In the genomic region with DNA sequence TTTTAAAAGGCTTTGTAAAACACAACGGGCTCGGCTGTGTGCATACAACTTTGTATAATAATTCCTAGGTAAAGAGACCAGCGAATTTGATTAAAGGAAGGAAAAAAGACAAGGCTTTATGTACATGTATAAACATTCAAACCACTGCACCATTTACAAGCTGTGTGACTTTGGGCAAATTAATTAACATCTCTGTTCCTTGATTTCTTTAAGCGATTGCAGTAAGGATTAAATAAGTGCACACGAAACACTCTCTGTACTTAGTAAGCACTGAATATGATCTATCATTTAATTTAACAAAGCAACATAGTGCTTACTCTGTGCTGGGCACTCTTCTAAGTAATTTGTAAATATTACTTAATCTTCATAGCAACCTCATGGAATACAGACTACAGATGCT, we compare ENCODE assay signal across 37 cellular contexts. TPM values are rescaled to one million over a fixed set of nuclear protein-coding genes. Genes with fewer than 3 reads are reported as not detected.
"Had no signal": no experiment of that assay in that cellular context is flagged by ENCODE, and none has a peak within 500 bp of the region (broad histone marks: within the 10 kb centered on the region; RNA-seq: fewer than 3 reads in every experiment).

No MANE protein-coding gene starts in this region.

- H3K27me3 Mint-ChIP-seq: brain had no signal

- H3K27ac Mint-ChIP-seq: activated CD4-positive, alpha-beta T cell treated with anti-CD3 and anti-CD28 coated beads, Interleukin-2, amount 10 ng/mL, durations not matched to agents 7 days and 5 days; activated CD8-positive, alpha-beta T cell treated with anti-CD3 and anti-CD28 coated beads for 36 hours; activated naive CD4-positive, alpha-beta T cell treated with anti-CD3 and anti-CD28 coated beads for 36 hours; activated naive CD4-positive, alpha-beta T cell treated with anti-CD3 and anti-CD28 coated beads, Interleukin-2, amount 50 U/mL, for 72 hours; activated naive CD8-positive, alpha-beta T cell treated with anti-CD3 and anti-CD28 coated beads, Interleukin-2, amount 10 ng/mL, durations not matched to agents 7 days and 5 days; activated T-helper 1 cell treated with anti-CD3 and anti-CD28 coated beads, Interleukin-12 subunit alpha, Interleukin-12 subunit beta, Interleukin-2, Interleukin-4 antibody, amounts not matched to agents 30 ng/mL and 10 ng/mL and 1 ng/mL, durations not matched to agents 14 hours and 24 hours and 36 hours; activated T-helper 2 cell treated with anti-CD3 and anti-CD28 coated beads, Interferon-gamma antibody, Interleukin-2, Interleukin-4, amounts not matched to agents 10 μg/mL and 5 μg/mL and 100 μg/mL, durations not matched to agents 14 hours and 24 hours and 36 hours; brain; WTC11 had no signal

- H3K4me3 Mint-ChIP-seq: activated CD4-positive, alpha-beta T cell treated with anti-CD3 and anti-CD28 coated beads, Interleukin-2, amount 10 ng/mL, durations not matched to agents 7 days and 5 days; activated CD8-positive, alpha-beta T cell treated with anti-CD3 and anti-CD28 coated beads for 36 hours; activated naive CD4-positive, alpha-beta T cell treated with anti-CD3 and anti-CD28 coated beads for 36 hours; activated naive CD8-positive, alpha-beta T cell treated with anti-CD3 and anti-CD28 coated beads, Interleukin-2, amount 10 ng/mL, durations not matched to agents 7 days and 5 days; activated T-helper 1 cell treated with anti-CD3 and anti-CD28 coated beads, Interleukin-12 subunit alpha, Interleukin-12 subunit beta, Interleukin-2, Interleukin-4 antibody, amounts not matched to agents 30 ng/mL and 10 ng/mL and 1 ng/mL, durations not matched to agents 14 hours and 24 hours and 36 hours; brain; central memory CD8-positive, alpha-beta T cell; WTC11 had no signal

- ATAC-seq: activated CD8-positive, alpha-beta T cell treated with anti-CD3 and anti-CD28 coated beads for 36 hours; activated naive CD4-positive, alpha-beta T cell treated with anti-CD3 and anti-CD28 coated beads, Interleukin-2, amount 50 U/mL, for 72 hours; gastroesophageal sphincter; WTC11 had no signal

- H3K27ac ChIP-seq: ascending aorta, breast epithelium, cardiac muscle cell, epithelial cell of prostate, esophagus squamous epithelium, gastroesophageal sphincter had no signal

- H3K27me3 ChIP-seq: ascending aorta, breast epithelium, cardiac muscle cell, esophagus squamous epithelium, gastroesophageal sphincter had no signal

- DNase-seq: activated CD4-positive, alpha-beta T cell treated with anti-CD3 and anti-CD28 coated beads for 1 hour; activated CD4-positive, alpha-beta T cell treated with anti-CD3 and anti-CD28 coated beads for 4 hours; activated CD4-positive, alpha-beta T cell treated with anti-CD3 and anti-CD28 coated beads, Interleukin-2, amount 10 ng/mL, durations not matched to agents 7 days and 5 days; activated CD4-positive, alpha-beta T cell treated with anti-CD3 and anti-CD28 coated beads, Interleukin-2, amount 50 U/mL, for 4 hours; activated CD8-positive, alpha-beta memory T cell treated with anti-CD3 and anti-CD28 coated beads for 24 hours; activated CD8-positive, alpha-beta memory T cell treated with anti-CD3 and anti-CD28 coated beads, Interleukin-2, amount 50 U/mL, for 4 hours; activated CD8-positive, alpha-beta T cell treated with anti-CD3 and anti-CD28 coated beads for 36 hours; activated effector memory CD4-positive, alpha-beta T cell treated with anti-CD3 and anti-CD28 coated beads, Interleukin-2, amount 50 U/mL, for 16 hours; activated naive CD4-positive, alpha-beta T cell treated with anti-CD3 and anti-CD28 coated beads for 36 hours; activated naive CD8-positive, alpha-beta T cell treated with anti-CD3 and anti-CD28 coated beads, Interleukin-2, amount 10 ng/mL, durations not matched to agents 7 days and 5 days; activated T-cell treated with anti-CD3 and anti-CD28 coated beads, Interleukin-2, amount 50 U/mL, for 1 hour; activated T-cell treated with anti-CD3 and anti-CD28 coated beads, Interleukin-2, amount 50 U/mL, for 48 hours; cortex of kidney; dermis blood vessel endothelial cell; effector CD8-positive, alpha-beta T cell; esophagus squamous epithelium; foreskin melanocyte; T-helper 2 cell had no signal

- H3K36me3 ChIP-seq: ascending aorta, breast epithelium, cardiac muscle cell, esophagus squamous epithelium, gastroesophageal sphincter had no signal

- FAIRE-seq: colon, endometrium, endothelial cell of umbilical vein had no signal

- H3K4me3 ChIP-seq: ascending aorta, breast epithelium, cardiac muscle cell, esophagus squamous epithelium, gastroesophageal sphincter had no signal

- H3K9me3 ChIP-seq: ascending aorta, breast epithelium, esophagus squamous epithelium, gastroesophageal sphincter had no signal

- H3K4me1 Mint-ChIP-seq: activated CD4-positive, alpha-beta T cell treated with anti-CD3 and anti-CD28 coated beads, Interleukin-2, amount 10 ng/mL, durations not matched to agents 7 days and 5 days; WTC11 had no signal

- H3K9me3 Mint-ChIP-seq: activated CD4-positive, alpha-beta T cell treated with anti-CD3 and anti-CD28 coated beads, Interleukin-2, amount 10 ng/mL, durations not matched to agents 7 days and 5 days; activated CD8-positive, alpha-beta T cell treated with anti-CD3 and anti-CD28 coated beads for 36 hours; activated naive CD4-positive, alpha-beta T cell treated with anti-CD3 and anti-CD28 coated beads for 36 hours; activated naive CD4-positive, alpha-beta T cell treated with anti-CD3 and anti-CD28 coated beads, Interleukin-2, amount 50 U/mL, for 72 hours; activated naive CD8-positive, alpha-beta T cell treated with anti-CD3 and anti-CD28 coated beads, Interleukin-2, amount 10 ng/mL, durations not matched to agents 7 days and 5 days; activated T-helper 1 cell treated with anti-CD3 and anti-CD28 coated beads, Interleukin-12 subunit alpha, Interleukin-12 subunit beta, Interleukin-2, Interleukin-4 antibody, amounts not matched to agents 30 ng/mL and 10 ng/mL and 1 ng/mL, durations not matched to agents 14 hours and 24 hours and 36 hours; activated T-helper 2 cell treated with anti-CD3 and anti-CD28 coated beads, Interferon-gamma antibody, Interleukin-2, Interleukin-4, amounts not matched to agents 10 μg/mL and 5 μg/mL and 100 μg/mL, durations not matched to agents 14 hours and 24 hours and 36 hours; brain; central memory CD8-positive, alpha-beta T cell; WTC11 had no signal

- H3K36me3 Mint-ChIP-seq: activated naive CD4-positive, alpha-beta T cell treated with anti-CD3 and anti-CD28 coated beads, Interleukin-2, amount 50 U/mL, for 72 hours; activated naive CD8-positive, alpha-beta T cell treated with anti-CD3 and anti-CD28 coated beads, Interleukin-2, amount 10 ng/mL, durations not matched to agents 7 days and 5 days; brain; WTC11 had no signal

- H3K4me1 ChIP-seq: breast epithelium had no signal

RNA-seq across cellular contexts. Expression of a gene that starts 19.5 kb away (rescaled TPM):
- total RNA-seq: activated CD4-positive, alpha-beta T cell treated with anti-CD3 and anti-CD28 coated beads, Interleukin-2, amount 10 ng/mL, durations not matched to agents 7 days and 5 days; activated CD8-positive, alpha-beta T cell treated with anti-CD3 and anti-CD28 coated beads for 36 hours; activated naive CD4-positive, alpha-beta T cell treated with anti-CD3 and anti-CD28 coated beads for 36 hours; activated naive CD8-positive, alpha-beta T cell treated with anti-CD3 and anti-CD28 coated beads, Interleukin-2, amount 10 ng/mL, durations not matched to agents 7 days and 5 days; activated T-helper 2 cell treated with anti-CD3 and anti-CD28 coated beads, Interferon-gamma antibody, Interleukin-2, Interleukin-4, amounts not matched to agents 10 μg/mL and 5 μg/mL and 100 μg/mL, durations not matched to agents 14 hours and 24 hours and 36 hours; ascending aorta; cardiac muscle cell; cerebellum; dermis blood vessel endothelial cell; endothelial cell of umbilical vein; esophagus squamous epithelium; fibroblast of lung; fibroblast of villous mesenchyme; gastroesophageal sphincter; glomerular endothelial cell; WTC11 had no signal
- polyA plus RNA-seq: cardiac muscle cell, endothelial cell of umbilical vein, esophagus, fibroblast of lung had no signal

RNA-seq across cellular contexts. Expression of a gene that starts 56.6 kb away (rescaled TPM):
- total RNA-seq: ascending aorta had no signal
